ENCODE assay signal across 10 cellular contexts in the genomic region with DNA sequence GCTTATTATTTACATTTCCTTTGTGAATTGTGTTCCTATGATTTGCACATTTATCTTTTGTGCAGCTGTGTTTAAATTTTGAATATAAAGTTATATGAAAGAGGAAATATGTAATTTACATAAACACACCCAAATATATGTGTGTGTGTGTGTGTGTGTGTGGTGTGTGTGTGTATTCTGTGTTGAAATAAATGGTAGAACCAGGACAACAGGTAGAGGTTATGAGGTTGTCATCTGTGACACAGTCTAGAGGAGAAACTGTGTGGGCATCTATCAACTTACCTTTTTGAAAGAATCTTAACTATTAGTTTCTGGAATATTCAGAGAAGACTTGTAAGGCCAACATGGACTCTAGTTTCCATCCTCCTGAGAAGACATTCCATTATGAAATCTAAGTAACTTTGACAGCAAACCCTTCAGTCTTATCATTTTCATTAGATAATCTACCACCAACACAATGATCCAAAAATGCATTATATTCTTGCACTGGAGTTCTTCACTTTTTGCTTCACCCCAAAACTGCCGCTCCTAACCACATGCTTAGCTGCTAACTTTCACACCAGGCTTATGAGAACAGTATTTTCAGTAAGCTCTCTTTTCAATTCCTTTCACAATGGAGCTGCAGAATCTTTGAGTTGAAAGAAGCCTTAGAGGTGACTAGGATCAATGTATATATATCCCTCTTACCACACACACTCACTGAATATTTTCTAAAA. TPM values are rescaled to one million over a fixed set of nuclear protein-coding genes. Genes with fewer than 3 reads are reported as not detected.
DNase-seq lines count a peak whose midpoint lies in the region; ATAC-seq, FAIRE-seq and TF ChIP-seq lines count a peak whose summit lies in the region.
"Had no signal": no experiment of that assay in that cellular context is flagged by ENCODE, and none has a peak within 500 bp of the region (broad histone marks: within the 10 kb centered on the region; RNA-seq: fewer than 3 reads in every experiment).

No MANE protein-coding gene starts in this region.

- peaks cover 59% of the 10 kb centered on the region for H3K36me3 Mint-ChIP-seq in activated naive CD8-positive, alpha-beta T cell treated with anti-CD3 and anti-CD28 coated beads for 36 hours

- H3K27me3 Mint-ChIP-seq in activated naive CD8-positive, alpha-beta T cell treated with anti-CD3 and anti-CD28 coated beads for 36 hours: no peaks in the 10 kb centered on the region

- peak overlapping the region; percentile 57 for H3K4me3 Mint-ChIP-seq in activated naive CD8-positive, alpha-beta T cell treated with anti-CD3 and anti-CD28 coated beads for 36 hours

- H3K4me1 Mint-ChIP-seq in activated naive CD8-positive, alpha-beta T cell treated with anti-CD3 and anti-CD28 coated beads for 36 hours: peaks cover 69% of the 10 kb centered on the region

- DNase-seq in GM12892 (ENCODE audit: insufficient read length) (no peak), medulla oblongata (ENCODE audit: extremely low spot score) (no peak), globus pallidus (ENCODE audit: low spot score) (no peak)
- DNase-seq in activated naive CD8-positive, alpha-beta T cell treated with anti-CD3 and anti-CD28 coated beads for 36 hours: no peak
- no peak for DNase-seq in stimulated activated CD4-positive, alpha-beta T cell treated with anti-CD3 and anti-CD28 coated beads, Interleukin-4, amount 100 ng/mL, for 24 hours
- no peak for DNase-seq in stimulated activated CD4-positive, alpha-beta T cell treated with anti-CD3 and anti-CD28 coated beads, Interleukin-4, amount 100 ng/mL, for 1 hour
- DNase-seq: foreskin fibroblast had no signal

- no peaks in the 10 kb centered on the region for H3K9me3 Mint-ChIP-seq in activated naive CD8-positive, alpha-beta T cell treated with anti-CD3 and anti-CD28 coated beads for 36 hours

- peak; percentile 87 for FAIRE-seq in GM12892 (lab: Jason Lieb, UNC)

- no peak for TF ChIP-seq POLR2A in GM12892 (IDR thresholded peaks at IDR 0.05; ENCODE audit: low read depth, low read length)

- peak; percentile 39 for ATAC-seq in GM21367 (IDR thresholded peaks at IDR 0.05; ENCODE audit: unreplicated experiment)
- ATAC-seq in HG03280 (IDR thresholded peaks at IDR 0.05; ENCODE audit: unreplicated experiment): peak; percentile 47

- H3K27ac Mint-ChIP-seq in activated naive CD8-positive, alpha-beta T cell treated with anti-CD3 and anti-CD28 coated beads for 36 hours: peak overlapping the region; percentile 87

RNA-seq across cellular contexts. Expression of a gene that starts 21.7 kb away (rescaled TPM):
- polyA plus RNA-seq in GM12892 (2012; ENCODE audit: missing spikeins): 102 TPM
- 100 to 1,000 TPM; 421 to 422 TPM for total RNA-seq in activated naive CD8-positive, alpha-beta T cell treated with anti-CD3 and anti-CD28 coated beads for 36 hours
- total RNA-seq: Daoy had no signal
